In genomic region chr10:11827006-11827405, GRCh38 we compare ENCODE assay signal across 32 cellular contexts. TPM values are rescaled to one million over a fixed set of nuclear protein-coding genes. Genes with fewer than 3 reads are reported as not detected.
"Had no signal": no experiment of that assay in that cellular context is flagged by ENCODE, and none has a peak within 500 bp of the region (broad histone marks: within the 10 kb centered on the region; RNA-seq: fewer than 3 reads in every experiment).

No MANE protein-coding gene starts in this region.

- H3K4me3 ChIP-seq: MG63, SJCRH30, SK-N-MC had no signal

- H3K36me3 ChIP-seq: MG63, SJCRH30 had no signal

- ATAC-seq: activated CD4-positive, alpha-beta T cell treated with anti-CD3 and anti-CD28 coated beads for 36 hours; activated CD4-positive, CD25-positive, alpha-beta regulatory T cell treated with anti-CD3 and anti-CD28 coated beads, Interleukin-2, amount 50 U/mL, for 24 hours; activated naive CD8-positive, alpha-beta T cell treated with anti-CD3 and anti-CD28 coated beads, Interleukin-2, amount 50 U/mL, for 24 hours had no signal

- H3K9me3 ChIP-seq: MG63, SJCRH30 had no signal

- H3K27ac ChIP-seq: SJCRH30, SK-N-MC had no signal

- FAIRE-seq: bronchial epithelial cell, RCC 7860, TTC549 had no signal

- DNase-seq: activated CD4-positive, alpha-beta T cell treated with anti-CD3 and anti-CD28 coated beads for 36 hours; activated CD4-positive, alpha-beta T cell treated with anti-CD3 and anti-CD28 coated beads, Interleukin-2, amount 10 ng/mL, durations not matched to agents 7 days and 5 days; activated CD4-positive, alpha-beta T cell treated with anti-CD3 and anti-CD28 coated beads, Interleukin-2, amount 50 U/mL, for 48 hours; activated CD8-positive, alpha-beta memory T cell treated with anti-CD3 and anti-CD28 coated beads, Interleukin-2, amount 50 U/mL, for 4 hours; activated effector memory CD4-positive, alpha-beta T cell treated with Interleukin-2 at 50 U/mL for 16 hours; activated naive CD4-positive, alpha-beta T cell treated with anti-CD3 and anti-CD28 coated beads, Interleukin-2, amount 10 ng/mL, durations not matched to agents 7 days and 5 days; activated naive CD8-positive, alpha-beta T cell treated with anti-CD3 and anti-CD28 coated beads, Interleukin-2, amount 50 U/mL, for 24 hours; activated T-cell treated with anti-CD3 and anti-CD28 coated beads for 4 hours; activated T-cell treated with anti-CD3 and anti-CD28 coated beads, Interleukin-2, amount 50 U/mL, for 48 hours; anterior cingulate cortex; caudate nucleus; cerebellar nuclear complex; Kasumi-1; KG1; MG63; NCI-H1048; NCI-H1105 treated with DMSO at 0.1 percent for 48 hours; NCI-H1436; NCI-H1694; NCI-H1930; NCI-H2081 treated with DMSO at 0.1 percent for 48 hours; NCI-H345; NCI-H524 treated with DMSO at 0.1 percent for 48 hours; SHP77; SJCRH30; T1000 had no signal

- H3K27me3 ChIP-seq: MG63, SJCRH30 had no signal

RNA-seq across cellular contexts. Expression of gene PROSER2, which starts 3.9 kb away (rescaled TPM):
- total RNA-seq: T-helper 1 cell treated with Interleukin-12 subunit alpha and Interleukin-12 subunit beta and Interleukin-4 antibody, amounts not matched to agents 30 ng/mL and 1 ng/mL, for 36 hours had no signal
